8 cellular contexts compared by ENCODE assay signal in the genomic region with DNA sequence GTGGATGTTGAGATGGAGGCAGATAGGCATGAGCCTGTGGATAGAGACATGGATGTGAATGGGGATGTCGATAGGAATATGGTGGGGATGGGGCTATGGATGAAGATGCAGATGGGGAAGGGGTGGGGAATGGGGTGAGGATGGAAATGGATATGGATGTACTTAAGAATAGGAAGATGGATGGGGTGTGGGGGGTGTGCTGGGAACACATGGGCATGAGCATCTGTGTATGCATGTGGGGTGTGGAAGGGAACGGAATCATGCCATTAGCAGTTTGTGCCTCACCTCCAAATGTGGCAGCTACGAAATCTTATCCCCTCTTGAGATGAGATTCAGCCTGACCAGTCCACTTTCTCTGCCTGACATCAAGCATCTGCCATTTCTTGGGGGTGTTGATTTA.
"Had no signal": no experiment of that assay in that cellular context is flagged by ENCODE, and none has a peak within 500 bp of the region (broad histone marks: within the 10 kb centered on the region; RNA-seq: fewer than 3 reads in every experiment).

No MANE protein-coding gene starts in this region.

- FAIRE-seq: H1, H54, HTR-8/SVneo had no signal

- H3K27me3 Mint-ChIP-seq: IgD-negative memory B cell had no signal

- H3K27ac Mint-ChIP-seq: GM23338, H9, IgD-negative memory B cell had no signal

- DNase-seq: H9, HCEC 1CT, KG1 had no signal

- H3K9me3 Mint-ChIP-seq: GM23338, H9 had no signal

- ATAC-seq: GM23338 had no signal

- H3K4me3 Mint-ChIP-seq: GM23338, H9, IgD-negative memory B cell had no signal

- H3K36me3 Mint-ChIP-seq: IgD-negative memory B cell had no signal

- H3K4me1 Mint-ChIP-seq: GM23338, H9 had no signal

- H3K4me3 ChIP-seq: GM23338 had no signal
